In genomic region chr19:35856546-35857149, GRCh38 we compare ENCODE assay signal across 8 cellular contexts. TPM values are rescaled to one million over a fixed set of nuclear protein-coding genes. Genes with fewer than 3 reads are reported as not detected.
DNase-seq lines count a peak whose midpoint lies in the region; ATAC-seq, FAIRE-seq and TF ChIP-seq lines count a peak whose summit lies in the region.

Gene KIRREL2, plus strand, starts transcription at chr19:35856911. Its CDS starts 209 bp downstream, at chr19:35857120.

- H2AFZ ChIP-seq in OCI-LY1 (ENCODE audit: low read length) = no peak within 1 kb of the TSS

- H3K36me3 ChIP-seq in OCI-LY1 (ENCODE audit: insufficient read depth, low read length) (no peaks in the 10 kb centered on the region), bronchial epithelial cell (ENCODE audit: control insufficient read depth, insufficient read depth, low read length) (no peaks in the 10 kb centered on the region), mesendoderm (ENCODE audit: control insufficient read depth, insufficient read depth, low read length) (no peaks in the 10 kb centered on the region)

- no peak for TF ChIP-seq POLR2A in GM12892 (IDR thresholded peaks at IDR 0.05; ENCODE audit: low read depth, low read length)

- H3K9me3 Mint-ChIP-seq in type B pancreatic cell = no peaks in the 10 kb centered on the region

- no peak within 1 kb of the TSS for H2BK120ac ChIP-seq in mesendoderm (ENCODE audit: low read depth, low read length)

- DNase-seq in GM12892 (ENCODE audit: insufficient read length) (no peak), bronchial epithelial cell (ENCODE audit: low read depth) (no peak), mesendoderm (peak; percentile 48), type B pancreatic cell (ENCODE audit: extremely low spot score, unreplicated experiment) (no peak), HK-2 (ENCODE audit: unreplicated experiment) (no peak), amniotic stem cell (lab: John Stamatoyannopoulos, UW) (no peak)

- no peak within 1 kb of the TSS for H3K18ac ChIP-seq in mesendoderm (ENCODE audit: low read length)

- peaks cover 12% of the 10 kb centered on the region for H3K4me1 ChIP-seq in OCI-LY1 (ENCODE audit: insufficient read depth, low read length, severe bottlenecking)
- peaks cover 3% of the 10 kb centered on the region for H3K4me1 ChIP-seq in mesendoderm (ENCODE audit: control insufficient read depth, low read depth, low read length)

- H3K9ac ChIP-seq in OCI-LY1 (ENCODE audit: low read length) (peak within 1 kb of the TSS; percentile 19; the same call in 1 of the 2 replicates), mesendoderm (ENCODE audit: low read length) (peak within 1 kb of the TSS; percentile 64)

- TF ChIP-seq CTCF in OCI-LY1 (IDR thresholded peaks at IDR 0.05; ENCODE audit: low read length) = no peak
- TF ChIP-seq CTCF in bronchial epithelial cell (IDR thresholded peaks at IDR 0.05; ENCODE audit: insufficient read depth, low read length, severe bottlenecking) = no peak
- no peak for TF ChIP-seq CTCF in type B pancreatic cell (conservative IDR thresholded peaks at IDR 0.05)

- no peaks in the 10 kb centered on the region for H3F3A ChIP-seq in OCI-LY1 (ENCODE audit: insufficient read depth, low read length)

- H3K27ac Mint-ChIP-seq in type B pancreatic cell = no peak within 1 kb of the TSS

- H3K9me2 ChIP-seq in OCI-LY1 (ENCODE audit: low read depth, low read length) = no peaks in the 10 kb centered on the region

- no peak within 1 kb of the TSS for H2BK15ac ChIP-seq in mesendoderm (replicated peaks; ENCODE audit: low read depth)

- H3K79me2 ChIP-seq in OCI-LY1 (ENCODE audit: insufficient read depth, low read length) (no peaks in the 10 kb centered on the region), mesendoderm (ENCODE audit: control insufficient read depth, insufficient read depth, low read length) (no peaks in the 10 kb centered on the region)

- no peaks in the 10 kb centered on the region for H3K79me1 ChIP-seq in mesendoderm (ENCODE audit: low read length)

- H3K27ac ChIP-seq in OCI-LY1 (ENCODE audit: low read depth, low read length, poor library complexity, severe bottlenecking) (no peak within 1 kb of the TSS), mesendoderm (ENCODE audit: low read depth, low read length) (no peak within 1 kb of the TSS)

- H3K4me2 ChIP-seq in OCI-LY1 (ENCODE audit: low read length) = peak within 1 kb of the TSS; percentile 81
- peak within 1 kb of the TSS; percentile 87 for H3K4me2 ChIP-seq in mesendoderm (ENCODE audit: low read length)

- no peak within 1 kb of the TSS for H4K5ac ChIP-seq in mesendoderm (ENCODE audit: low read length)

- no peak for ATAC-seq in GM18868 (IDR thresholded peaks at IDR 0.05; ENCODE audit: unreplicated experiment)

- H3K4me1 Mint-ChIP-seq in type B pancreatic cell (ENCODE audit: unreplicated experiment) = peaks cover 19% of the 10 kb centered on the region

- peak within 1 kb of the TSS; percentile 82 for H3K56ac ChIP-seq in mesendoderm (ENCODE audit: low read length)

- H3K36me3 Mint-ChIP-seq in type B pancreatic cell = no peaks in the 10 kb centered on the region

- peak within 1 kb of the TSS; percentile 80 for H3K4me3 Mint-ChIP-seq in type B pancreatic cell

- no CpG with 5 or more reads among the region's 42 CpGs for WGBS in mesendoderm (ENCODE audit: extremely low coverage, insufficient coverage, low lambda C conversion rate)

- H3K27me3 ChIP-seq in OCI-LY1 (ENCODE audit: insufficient read depth, low read length) (peaks cover 6% of the 10 kb centered on the region; the same call in 1 of the 2 replicates), bronchial epithelial cell (ENCODE audit: control insufficient read depth, insufficient read depth, low read length) (peaks cover 24% of the 10 kb centered on the region), mesendoderm (ENCODE audit: insufficient read depth, low read length, poor library complexity) (peaks cover 11% of the 10 kb centered on the region)

- no peak within 1 kb of the TSS for H2BK5ac ChIP-seq in mesendoderm (ENCODE audit: low read length)

- no peaks in the 10 kb centered on the region for H4K20me1 ChIP-seq in OCI-LY1 (ENCODE audit: insufficient read depth, low read length)

- no peak within 1 kb of the TSS for H3K23ac ChIP-seq in mesendoderm (ENCODE audit: low read length)

- no peaks in the 10 kb centered on the region for H3K9me3 ChIP-seq in OCI-LY1 (ENCODE audit: low read length)

- FAIRE-seq in GM12892 (lab: Jason Lieb, UNC) (peak; percentile 44), bronchial epithelial cell (lab: Jason Lieb, UNC) (no peak)

- H2AK5ac ChIP-seq in mesendoderm (ENCODE audit: low read length) = no peak within 1 kb of the TSS

- H4K8ac ChIP-seq in mesendoderm (ENCODE audit: low read depth, low read length) = no peak within 1 kb of the TSS

- H3K4me3 ChIP-seq in OCI-LY1 (ENCODE audit: low read depth, low read length, poor library complexity, severe bottlenecking) (peak within 1 kb of the TSS; percentile 58), bronchial epithelial cell (ENCODE audit: low read depth, low read length) (peak within 1 kb of the TSS; percentile 31), mesendoderm (ENCODE audit: low read length) (peak within 1 kb of the TSS; percentile 53)

- H3K27me3 Mint-ChIP-seq in type B pancreatic cell = peaks cover 85% of the 10 kb centered on the region

- no peak within 1 kb of the TSS for H3K4ac ChIP-seq in mesendoderm (ENCODE audit: low read depth, low read length)

RNA-seq across cellular contexts. Expression of gene KIRREL2, which starts in this region (rescaled TPM):
- 0.19 TPM for polyA plus RNA-seq in GM12892 (2012; ENCODE audit: missing spikeins)
- total RNA-seq in bronchial epithelial cell (not detected in 2 replicates), type B pancreatic cell (ENCODE audit: low replicate concordance) (3.3 and 3.5 TPM in 2 replicates)
- 1.2 TPM for polyA plus RNA-seq in mesendoderm (2013, experiment 1 of 2)
- polyA plus RNA-seq in mesendoderm (2013, experiment 2 of 2) = 1.2 TPM
